In genomic region chr17:28347261-28347891, GRCh38 we compare ENCODE assay signal across 10 cellular contexts. TPM values are rescaled to one million over a fixed set of nuclear protein-coding genes. Genes with fewer than 3 reads are reported as not detected.
DNase-seq lines count a peak whose midpoint lies in the region; ATAC-seq and TF ChIP-seq lines count a peak whose summit lies in the region.
"Had no signal": no experiment of that assay in that cellular context is flagged by ENCODE, and none has a peak within 500 bp of the region (broad histone marks: within the 10 kb centered on the region; RNA-seq: fewer than 3 reads in every experiment).

No MANE protein-coding gene starts in this region.

- in situ Hi-C loops in astrocyte of the spinal cord (cut with HindIII; ENCODE audit: low sequenced_read_pairs): no loop called here

- intact Hi-C loops in cardiac septum (cut with DNase I): loop anchor here (10.0 kb wide), 1 partner anchor 543 kb away; the partner anchor contains the start of gene NOS2
- intact Hi-C loops in left ventricle myocardium superior (cut with micrococcal nuclease): no loop called here
- intact Hi-C loops in tibial artery (cut with DNase I; ENCODE audit: low total_unique reads): no loop called here

- peaks cover 7% of the 10 kb centered on the region for H3K4me1 Mint-ChIP-seq in stimulated activated naive CD8-positive, alpha-beta T cell treated with anti-CD3 and anti-CD28 coated beads, Interleukin-15, amount 100 ng/mL, for 72 hours
- H3K4me1 Mint-ChIP-seq in stimulated activated memory B cell treated with anti-CD40 and anti-IgM and Interleukin-4, amounts not matched to agents 10 μg/mL and 1 μg/mL and 100 μg/mL, for 72 hours: no peaks in the 10 kb centered on the region
- H3K4me1 Mint-ChIP-seq: B cell had no signal

- no peaks in the 10 kb centered on the region for H3K9me3 Mint-ChIP-seq in stimulated activated naive CD8-positive, alpha-beta T cell treated with anti-CD3 and anti-CD28 coated beads, Interleukin-15, amount 100 ng/mL, for 72 hours
- H3K9me3 Mint-ChIP-seq in stimulated activated memory B cell treated with anti-CD40 and anti-IgM and Interleukin-4, amounts not matched to agents 10 μg/mL and 1 μg/mL and 100 μg/mL, for 72 hours: no peaks in the 10 kb centered on the region

- H3K4me3 ChIP-seq in astrocyte of the spinal cord (ENCODE audit: low read depth, low read length) (no peak overlapping the region), tibial artery (no peak overlapping the region)

- H3K27ac ChIP-seq in tibial artery: peak overlapping the region; percentile 33 to 39

- TF ChIP-seq CTCF in astrocyte of the spinal cord (IDR thresholded peaks at IDR 0.05; ENCODE audit: low read depth, low read length) (no peak), tibial artery (IDR thresholded peaks at IDR 0.05) (no peak)

- H3K27ac Mint-ChIP-seq in stimulated activated naive CD8-positive, alpha-beta T cell treated with anti-CD3 and anti-CD28 coated beads, Interleukin-15, amount 100 ng/mL, for 72 hours: peak overlapping the region in 1 of 2 donors; percentile 44
- no peak overlapping the region for H3K27ac Mint-ChIP-seq in stimulated activated memory B cell treated with anti-CD40 and anti-IgM and Interleukin-4, amounts not matched to agents 10 μg/mL and 1 μg/mL and 100 μg/mL, for 72 hours
- H3K27ac Mint-ChIP-seq: B cell had no signal

- H3K27me3 Mint-ChIP-seq in stimulated activated naive CD8-positive, alpha-beta T cell treated with anti-CD3 and anti-CD28 coated beads, Interleukin-15, amount 100 ng/mL, for 72 hours: no peaks in the 10 kb centered on the region
- H3K27me3 Mint-ChIP-seq in stimulated activated memory B cell treated with anti-CD40 and anti-IgM and Interleukin-4, amounts not matched to agents 10 μg/mL and 1 μg/mL and 100 μg/mL, for 72 hours: no peaks in the 10 kb centered on the region
- H3K27me3 Mint-ChIP-seq: B cell had no signal

- no peaks in the 10 kb centered on the region for H3K9me3 ChIP-seq in tibial artery

- no peak for ATAC-seq in left ventricle myocardium superior
- ATAC-seq in stimulated activated naive CD8-positive, alpha-beta T cell treated with anti-CD3 and anti-CD28 coated beads, Interleukin-15, amount 100 ng/mL, for 72 hours: no peak
- ATAC-seq in HG03196 (IDR thresholded peaks at IDR 0.05; ENCODE audit: unreplicated experiment): no peak
- ATAC-seq in stimulated activated memory B cell treated with anti-CD40 and anti-IgM and Interleukin-4, amounts not matched to agents 10 μg/mL and 1 μg/mL and 100 μg/mL, for 72 hours: no peak

- no peaks in the 10 kb centered on the region for H3K27me3 ChIP-seq in tibial artery

- peaks cover 32 to 100% (median 98%) of the 10 kb centered on the region in 3 donors for H3K36me3 ChIP-seq in tibial artery

- H3K4me3 Mint-ChIP-seq in stimulated activated naive CD8-positive, alpha-beta T cell treated with anti-CD3 and anti-CD28 coated beads, Interleukin-15, amount 100 ng/mL, for 72 hours: no peak overlapping the region
- no peak overlapping the region for H3K4me3 Mint-ChIP-seq in stimulated activated memory B cell treated with anti-CD40 and anti-IgM and Interleukin-4, amounts not matched to agents 10 μg/mL and 1 μg/mL and 100 μg/mL, for 72 hours
- H3K4me3 Mint-ChIP-seq: B cell had no signal

- DNase-seq in cardiac septum (ENCODE audit: low spot score): peak; percentile 72
- no peak for DNase-seq in left ventricle myocardium superior
- DNase-seq in astrocyte of the spinal cord (ENCODE audit: low read depth, low spot score): peak; percentile 93
- peak; percentile 64 for DNase-seq in kidney glomerular epithelial cell (lab: John Stamatoyannopoulos, UW)
- DNase-seq in tibial artery: no peak
- DNase-seq in stimulated activated naive CD8-positive, alpha-beta T cell treated with anti-CD3 and anti-CD28 coated beads, Interleukin-15, amount 100 ng/mL, for 72 hours: no peak
- DNase-seq: NCI-H1930 had no signal

- H3K36me3 Mint-ChIP-seq in stimulated activated memory B cell treated with anti-CD40 and anti-IgM and Interleukin-4, amounts not matched to agents 10 μg/mL and 1 μg/mL and 100 μg/mL, for 72 hours: peaks cover 69% of the 10 kb centered on the region

- peaks cover 0 to 30% (median 14%) of the 10 kb centered on the region in 4 donors for H3K4me1 ChIP-seq in tibial artery

RNA-seq across cellular contexts. Expression of gene POLDIP2, which starts 10.0 kb away (rescaled TPM):
- total RNA-seq in cardiac septum: 127 TPM
- 157 TPM for total RNA-seq in left ventricle myocardium superior

RNA-seq across cellular contexts. Expression of gene TNFAIP1, which starts 11.8 kb away (rescaled TPM):
- total RNA-seq in cardiac septum (58.5 TPM), left ventricle myocardium superior (32.6 TPM)

RNA-seq across cellular contexts. Expression of gene IFT20, which starts 12.1 kb away (rescaled TPM):
- 17.3 TPM for total RNA-seq in cardiac septum
- 12.5 TPM for total RNA-seq in left ventricle myocardium superior

RNA-seq across cellular contexts. Expression of gene SEBOX, which starts 17.6 kb away (rescaled TPM):
- total RNA-seq in cardiac septum (not detected), left ventricle myocardium superior (not detected)
- total RNA-seq: B cell had no signal

RNA-seq across cellular contexts. Expression of gene VTN, which starts 22.7 kb away (rescaled TPM):
- total RNA-seq in cardiac septum: 48.2 TPM
- 38.1 TPM for total RNA-seq in left ventricle myocardium superior

Comparison
In these comparisons a context has a peak if more than half of its experiments do, and no peak if none do; other contexts are left out.
1. DNase-seq: peak in cardiac septum (single experiment), astrocyte of the spinal cord (single experiment) and kidney glomerular epithelial cell (single experiment); none in left ventricle myocardium superior (single experiment), tibial artery (0 of 2) and stimulated activated naive CD8-positive, alpha-beta T cell treated with anti-CD3 and anti-CD28 coated beads, Interleukin-15, amount 100 ng/mL, for 72 hours (0 of 2).